Comparison of ENCODE assay signal across 8 cellular contexts in genomic region chr5:40223884-40224402, GRCh38.
A peak's percentile ranks its signal among the peaks of the same experiment; 100 is the strongest.
DNase-seq lines count a peak whose midpoint lies in the region; ATAC-seq, FAIRE-seq and TF ChIP-seq lines count a peak whose summit lies in the region.

No MANE protein-coding gene starts in this region.

- DNase-seq in CD4-positive, alpha-beta memory T cell, result peak; percentile 21 to 53 (median 32)
- DNase-seq in brain microvascular endothelial cell (peak; percentile 78), mesothelial cell of epicardium (ENCODE audit: low spot score in 2 of 2, unreplicated experiment in 2 of 2) (no peak), left ventricle myocardium inferior (no peak), D721Med (ENCODE audit: insufficient read length, low spot score) (no peak), posterior vena cava (ENCODE audit: low spot score) (no peak)

- H3K4me1 ChIP-seq in CD4-positive, alpha-beta memory T cell (ENCODE audit: insufficient read depth, low read length), result peaks cover 16% of the 10 kb centered on the region
- H3K4me1 ChIP-seq in left ventricle myocardium inferior, result peaks cover 5% of the 10 kb centered on the region

- FAIRE-seq in D721Med (lab: Jason Lieb, UNC), result no peak

- no peaks in the 10 kb centered on the region for H3K27me3 Mint-ChIP-seq in CD4-positive, alpha-beta memory T cell
- H3K27me3 Mint-ChIP-seq in mesothelial cell of epicardium (ENCODE audit: low read depth), result no peaks in the 10 kb centered on the region

- H3K4me3 ChIP-seq in CD4-positive, alpha-beta memory T cell (ENCODE audit: low read length in 2 of 2), result no peak overlapping the region
- no peak overlapping the region for H3K4me3 ChIP-seq in brain microvascular endothelial cell (ENCODE audit: low read depth, low read length)
- no peak overlapping the region for H3K4me3 ChIP-seq in left ventricle myocardium inferior

- intact Hi-C loops in CD4-positive, alpha-beta memory T cell (cut with micrococcal nuclease), result no loop called here
- intact Hi-C loops in left ventricle myocardium inferior (cut with micrococcal nuclease), result no loop called here
- intact Hi-C loops in posterior vena cava (cut with DNase I), result loop anchor here in 1 of 2 donors (5.0 kb wide), 1 partner anchor 653 kb away; no protein-coding TSS in a partner anchor

- in situ Hi-C loops in brain microvascular endothelial cell (cut with HindIII; ENCODE audit: low pct_ligation_motif_present, low sequenced_read_pairs), result no loop called here

- POLR2A ChIA-PET in CD4-positive, alpha-beta memory T cell (lab: Charles Lee; ENCODE audit: partially characterized antibody), result interaction anchor here (1.1 kb wide), 1 partner anchor 18 kb away, joined by 3 read pairs; no protein-coding TSS in a partner anchor

- H3K27ac Mint-ChIP-seq in CD4-positive, alpha-beta memory T cell, result peak overlapping the region in 5 of 7 donors; percentile 1 to 60 (median 11)
- H3K27ac Mint-ChIP-seq in mesothelial cell of epicardium, result no peak overlapping the region

- no peak overlapping the region for H3K27ac ChIP-seq in CD4-positive, alpha-beta memory T cell (ENCODE audit: low read depth, low read length)
- H3K27ac ChIP-seq in brain microvascular endothelial cell (peak overlapping the region; percentile 69), left ventricle myocardium inferior (replicated peaks) (no peak overlapping the region)

- no peaks in the 10 kb centered on the region for H3K36me3 ChIP-seq in CD4-positive, alpha-beta memory T cell (ENCODE audit: insufficient read depth, low read length)
- H3K36me3 ChIP-seq in brain microvascular endothelial cell (replicated peaks) (no peaks in the 10 kb centered on the region), left ventricle myocardium inferior (no peaks in the 10 kb centered on the region)

- CTCF ChIA-PET in CD4-positive, alpha-beta memory T cell (lab: Charles Lee; ENCODE audit: partially characterized antibody), result no interaction called here

- peak; percentile 74 for ATAC-seq in GM21360 (IDR thresholded peaks at IDR 0.05; ENCODE audit: unreplicated experiment)
- ATAC-seq in HG03571 (IDR thresholded peaks at IDR 0.05; ENCODE audit: unreplicated experiment), result peak; percentile 45

- no peaks in the 10 kb centered on the region for H3K9me3 Mint-ChIP-seq in CD4-positive, alpha-beta memory T cell
- peaks cover 4% of the 10 kb centered on the region for H3K9me3 Mint-ChIP-seq in mesothelial cell of epicardium

- H3K4me1 Mint-ChIP-seq in CD4-positive, alpha-beta memory T cell, result peaks cover 15 to 30% (median 20%) of the 10 kb centered on the region in 4 donors
- peaks cover 22% of the 10 kb centered on the region for H3K4me1 Mint-ChIP-seq in mesothelial cell of epicardium

- no peaks in the 10 kb centered on the region for H3K36me3 Mint-ChIP-seq in CD4-positive, alpha-beta memory T cell
- no peaks in the 10 kb centered on the region for H3K36me3 Mint-ChIP-seq in mesothelial cell of epicardium

- peak overlapping the region in 7 of 8 donors; percentile 1 to 78 (median 48) for H3K4me3 Mint-ChIP-seq in CD4-positive, alpha-beta memory T cell
- H3K4me3 Mint-ChIP-seq in mesothelial cell of epicardium, result no peak overlapping the region

- TF ChIP-seq CTCF in brain microvascular endothelial cell (IDR thresholded peaks at IDR 0.05; ENCODE audit: low read depth, low read length, missing control alignments) (no peak), mesothelial cell of epicardium (IDR thresholded peaks at IDR 0.05; ENCODE audit: unreplicated experiment) (no peak), left ventricle myocardium inferior (IDR thresholded peaks at IDR 0.05; ENCODE audit: borderline replicate concordance) (no peak), D721Med (IDR thresholded peaks at IDR 0.05; ENCODE audit: insufficient read depth, missing control alignments) (no peak)

- no peaks in the 10 kb centered on the region for H3K9me3 ChIP-seq in CD4-positive, alpha-beta memory T cell (ENCODE audit: control insufficient read depth in 1 of 2, low read length in 2 of 2)
- H3K9me3 ChIP-seq in left ventricle myocardium inferior (replicated peaks), result no peaks in the 10 kb centered on the region

- no peaks in the 10 kb centered on the region for H3K27me3 ChIP-seq in CD4-positive, alpha-beta memory T cell (ENCODE audit: insufficient read depth, low read length)
- H3K27me3 ChIP-seq in brain microvascular endothelial cell (replicated peaks) (no peaks in the 10 kb centered on the region), left ventricle myocardium inferior (ENCODE audit: low read depth) (no peaks in the 10 kb centered on the region)

Comparison
In these comparisons a context has a peak if more than half of its experiments do, and no peak if none do; other contexts are left out.
1. DNase-seq: peak in CD4-positive, alpha-beta memory T cell (5 of 5) and brain microvascular endothelial cell (single experiment); none in mesothelial cell of epicardium (0 of 2), left ventricle myocardium inferior (single experiment), D721Med (single experiment) and posterior vena cava (single experiment).